In genomic region chr16:2968738-2969544, GRCh38 we compare ENCODE assay signal across 1 cellular context.
TF ChIP-seq lines count a peak whose summit lies in the region.

Gene PAQR4 (plus strand): TSS chr16:2969348. CDS start chr16:2969675, 327 bp downstream.

TF ChIP-seq in HepG2, 621 proteins besides CTCF, POLR2A, EP300 and RAD21 (continued from another document and continues in another):
- no peak for TF ChIP-seq ZBTB40 (IDR thresholded peaks at IDR 0.05)
- peak; percentile 93 for TF ChIP-seq ZBTB40 (CRISPR knock-in tag; IDR thresholded peaks at IDR 0.05)
- TF ChIP-seq ZNF543 (CRISPR knock-in tag; IDR thresholded peaks at IDR 0.05) = peak; percentile 96
- peak; percentile 96 for TF ChIP-seq MYNN (CRISPR knock-in tag; IDR thresholded peaks at IDR 0.05; ENCODE audit: low read depth)
- TF ChIP-seq ETS1 (CRISPR knock-in tag; IDR thresholded peaks at IDR 0.05) = peak; percentile 85; the same call in 1 of the 2 replicates
- peak; percentile 83; the same call in 1 of the 2 replicates for TF ChIP-seq ZNF253 (CRISPR knock-in tag; IDR thresholded peaks at IDR 0.05; ENCODE audit: borderline replicate concordance)
- peak; percentile 59; the same call in 1 of the 2 replicates for TF ChIP-seq NCOA2 (CRISPR knock-in tag; IDR thresholded peaks at IDR 0.05)
- peak; percentile 93 for TF ChIP-seq ZBTB38 (CRISPR knock-in tag; IDR thresholded peaks at IDR 0.05)
- TF ChIP-seq ZNF563 (CRISPR knock-in tag; IDR thresholded peaks at IDR 0.05) = peak; percentile 99
- TF ChIP-seq ZNF713 (CRISPR knock-in tag; IDR thresholded peaks at IDR 0.05) = 0 out of 2 replicates have a peak, but pooled peaks have one; percentile 97
- TF ChIP-seq GATAD1 (CRISPR knock-in tag; IDR thresholded peaks at IDR 0.05) = peak; percentile 74; the same call in 1 of the 2 replicates
- no peak; the same call in 1 of the 2 replicates for TF ChIP-seq ATF7 (IDR thresholded peaks at IDR 0.05)
- peak; percentile 67 for TF ChIP-seq ATF7 (CRISPR knock-in tag; IDR thresholded peaks at IDR 0.05)
- no peak for TF ChIP-seq CEBPG (CRISPR knock-in tag; IDR thresholded peaks at IDR 0.05)
- TF ChIP-seq ZSCAN29 (CRISPR knock-in tag; conservative IDR thresholded peaks at IDR 0.05) = peak; percentile 91; the same call in 1 of the 2 replicates
- peak; percentile 86; the same call in 1 of the 2 replicates for TF ChIP-seq IKZF5 (CRISPR knock-in tag; IDR thresholded peaks at IDR 0.05)
- TF ChIP-seq ZNF18 (CRISPR knock-in tag; IDR thresholded peaks at IDR 0.05; ENCODE audit: insufficient replicate concordance) = peak; percentile 94
- no peak for TF ChIP-seq ZNF33A (CRISPR knock-in tag; IDR thresholded peaks at IDR 0.05; ENCODE audit: borderline replicate concordance)
- TF ChIP-seq ZNF598 (CRISPR knock-in tag; IDR thresholded peaks at IDR 0.05; ENCODE audit: borderline replicate concordance) = peak; percentile 61; the same call in 1 of the 2 replicates
- peak; percentile 74; the same call in 1 of the 2 replicates for TF ChIP-seq KAT7 (CRISPR knock-in tag; IDR thresholded peaks at IDR 0.05; ENCODE audit: borderline replicate concordance)
- TF ChIP-seq RAD51 (IDR thresholded peaks at IDR 0.05; ENCODE audit: borderline replicate concordance) = no peak
- TF ChIP-seq SMC3 (IDR thresholded peaks at IDR 0.05; ENCODE audit: low read length) = no peak
- peak; percentile 78; the same call in 1 of the 2 replicates for TF ChIP-seq SIX4 (CRISPR knock-in tag; IDR thresholded peaks at IDR 0.05)
- TF ChIP-seq ZNF576 (CRISPR knock-in tag; IDR thresholded peaks at IDR 0.05) = no peak; the same call in 1 of the 2 replicates
- TF ChIP-seq SP4 (CRISPR knock-in tag; IDR thresholded peaks at IDR 0.05) = peak; percentile 93
- peak; percentile 79; the same call in 1 of the 2 replicates for TF ChIP-seq SP140L (CRISPR knock-in tag; IDR thresholded peaks at IDR 0.05; ENCODE audit: borderline replicate concordance)
- peak; percentile 95 for TF ChIP-seq ZBTB26 (CRISPR knock-in tag; IDR thresholded peaks at IDR 0.05; ENCODE audit: borderline replicate concordance)
- TF ChIP-seq TAF1 (CRISPR knock-in tag; IDR thresholded peaks at IDR 0.05) = peak; percentile 67
- TF ChIP-seq ZNF781 (CRISPR knock-in tag; IDR thresholded peaks at IDR 0.05; ENCODE audit: borderline replicate concordance, not compliant biosample characterization) = peak; percentile 99
- TF ChIP-seq ZNF329 (CRISPR knock-in tag; IDR thresholded peaks at IDR 0.05; ENCODE audit: low read depth) = peak; percentile 75
- TF ChIP-seq RBM22 (optimal IDR thresholded peaks at IDR 0.05; ENCODE audit: low read length) = no peak
- TF ChIP-seq NFIC (IDR thresholded peaks at IDR 0.05; ENCODE audit: low read length) = no peak; the same call in 1 of the 2 replicates
- TF ChIP-seq SPEN (CRISPR knock-in tag; IDR thresholded peaks at IDR 0.05; ENCODE audit: low read depth) = peak; percentile 85
- TF ChIP-seq MAFF (IDR thresholded peaks at IDR 0.05; ENCODE audit: low read depth, low read length) = no peak
- no peak for TF ChIP-seq TCF12 (IDR thresholded peaks at IDR 0.05)
- TF ChIP-seq TCF12 (CRISPR knock-in tag; IDR thresholded peaks at IDR 0.05) = peak; percentile 74; the same call in 1 of the 2 replicates
- TF ChIP-seq ARNTL (CRISPR knock-in tag; IDR thresholded peaks at IDR 0.05) = peak; percentile 91
- TF ChIP-seq ZNF430 (CRISPR knock-in tag; IDR thresholded peaks at IDR 0.05) = peak; percentile 97
- TF ChIP-seq HCFC1 (IDR thresholded peaks at IDR 0.05; ENCODE audit: low read depth, low read length) = no peak
- no peak for TF ChIP-seq ZNF382 (CRISPR knock-in tag; IDR thresholded peaks at IDR 0.05; ENCODE audit: borderline replicate concordance)
- TF ChIP-seq NFE2L1 (CRISPR knock-in tag; IDR thresholded peaks at IDR 0.05; ENCODE audit: borderline replicate concordance) = peak; percentile 94
- TF ChIP-seq CAMTA2 (CRISPR knock-in tag; IDR thresholded peaks at IDR 0.05; ENCODE audit: borderline replicate concordance) = peak; percentile 95
- no peak for TF ChIP-seq SRF (IDR thresholded peaks at IDR 0.05; ENCODE audit: low read depth, low read length)
- TF ChIP-seq KDM4B (CRISPR knock-in tag; IDR thresholded peaks at IDR 0.05) = peak; percentile 95
- TF ChIP-seq ZNF121 (CRISPR knock-in tag; IDR thresholded peaks at IDR 0.05) = 0 out of 2 replicates have a peak, but pooled peaks have one; percentile 30
- TF ChIP-seq DZIP1 (CRISPR knock-in tag; IDR thresholded peaks at IDR 0.05) = peak; percentile 75; the same call in 1 of the 2 replicates
